In genomic region chr5:35239911-35240610, GRCh38 we compare ENCODE assay signal across 1 cellular context.
TF ChIP-seq lines count a peak whose summit lies in the region.

No MANE protein-coding gene starts in this region.

TF ChIP-seq in H1, 55 proteins besides CTCF, POLR2A, EP300 and RAD21 (continued from another document):
- TF ChIP-seq FOSL1 (IDR thresholded peaks at IDR 0.05; ENCODE audit: insufficient read depth, low read depth, low read length), result no peak
- TF ChIP-seq CHD2 (IDR thresholded peaks at IDR 0.05; ENCODE audit: low read length), result no peak
- no peak for TF ChIP-seq POLR2AphosphoS5 (IDR thresholded peaks at IDR 0.05; ENCODE audit: low read depth, low read length)
- no peak for TF ChIP-seq RBBP5 (IDR thresholded peaks at IDR 0.05; ENCODE audit: borderline replicate concordance, low read depth, low read length)
- TF ChIP-seq TAF1 (IDR thresholded peaks at IDR 0.05; ENCODE audit: low read depth, low read length), result no peak
- TF ChIP-seq EGR1 (IDR thresholded peaks at IDR 0.05; ENCODE audit: borderline replicate concordance, low read depth, low read length), result no peak
- TF ChIP-seq SP4 (IDR thresholded peaks at IDR 0.05; ENCODE audit: low read length), result no peak
- TF ChIP-seq GABPA (IDR thresholded peaks at IDR 0.05; ENCODE audit: borderline replicate concordance, insufficient read depth, low read length), result no peak
- TF ChIP-seq MAFK (IDR thresholded peaks at IDR 0.05; ENCODE audit: low read depth, low read length), result no peak
- no peak for TF ChIP-seq RXRA (IDR thresholded peaks at IDR 0.05; ENCODE audit: insufficient read depth, low read depth, low read length)
- no peak for TF ChIP-seq CHD1 (IDR thresholded peaks at IDR 0.05; ENCODE audit: low read depth, low read length)
- no peak for TF ChIP-seq BCL11A (IDR thresholded peaks at IDR 0.05; ENCODE audit: low read depth in 2 of 2, low read length in 2 of 2)
- TF ChIP-seq JUND (IDR thresholded peaks at IDR 0.05; ENCODE audit: low read length), result no peak
- TF ChIP-seq USF2 (IDR thresholded peaks at IDR 0.05; ENCODE audit: low read length), result no peak
